Comparison of ENCODE assay signal across 8 cellular contexts in genomic region chr11:118917488-118918127, GRCh38.
DNase-seq lines count a peak whose midpoint lies in the region; ATAC-seq and TF ChIP-seq lines count a peak whose summit lies in the region.

No MANE protein-coding gene starts in this region.

- no peak for TF ChIP-seq CTCF in astrocyte of the cerebellum (IDR thresholded peaks at IDR 0.05; ENCODE audit: low read depth, low read length, missing control alignments)

- H3K4me3 ChIP-seq in astrocyte of the cerebellum (ENCODE audit: low read depth, low read length): peak overlapping the region; percentile 14
- peak overlapping the region; percentile 36 for H3K4me3 ChIP-seq in iPS-18a (ENCODE audit: low read length)

- H3K9me3 ChIP-seq in iPS-18a (ENCODE audit: control insufficient read depth, low read depth, low read length): no peaks in the 10 kb centered on the region

- H3K27ac ChIP-seq in iPS-18a (ENCODE audit: low read length): peak overlapping the region; percentile 86

- in situ Hi-C loops in astrocyte of the cerebellum (cut with HindIII; ENCODE audit: low sequenced_read_pairs): no loop called here

- no peaks in the 10 kb centered on the region for H3K27me3 ChIP-seq in iPS-18a (ENCODE audit: control insufficient read depth, insufficient read depth, low read length)

- ATAC-seq in GM21786 (IDR thresholded peaks at IDR 0.05; ENCODE audit: unreplicated experiment) (no peak), GM18498 (IDR thresholded peaks at IDR 0.05; ENCODE audit: unreplicated experiment) (no peak)

- H3K4me1 ChIP-seq in iPS-18a (ENCODE audit: control insufficient read depth, low read depth, low read length): peaks cover 86% of the 10 kb centered on the region

- DNase-seq in EL (peak; percentile 90), NOMO-1 (lab: John Stamatoyannopoulos, UW; ENCODE audit: unreplicated experiment in 2 of 2) (peak; percentile 54 to 63), astrocyte of the cerebellum (ENCODE audit: low read depth) (no peak), NCI-H82 (lab: John Stamatoyannopoulos, UW) (no peak)
- DNase-seq in stimulated activated CD4-positive, alpha-beta T cell treated with anti-CD3 and anti-CD28 coated beads, Interleukin-4, amount 100 ng/mL, for 1 hour: peak; percentile 51

- no peak overlapping the region for H3K9ac ChIP-seq in iPS-18a (ENCODE audit: low read length)

- no peaks in the 10 kb centered on the region for H3K36me3 ChIP-seq in iPS-18a (ENCODE audit: control insufficient read depth, low read depth, low read length)

Comparison
In these comparisons a context has a peak if more than half of its experiments do, and no peak if none do; other contexts are left out.
1. DNase-seq: peak in EL (single experiment), NOMO-1 (2 of 2) and stimulated activated CD4-positive, alpha-beta T cell treated with anti-CD3 and anti-CD28 coated beads, Interleukin-4, amount 100 ng/mL, for 1 hour (single experiment); none in astrocyte of the cerebellum (single experiment) and NCI-H82 (single experiment).